9 cellular contexts compared by ENCODE assay signal in the genomic region with DNA sequence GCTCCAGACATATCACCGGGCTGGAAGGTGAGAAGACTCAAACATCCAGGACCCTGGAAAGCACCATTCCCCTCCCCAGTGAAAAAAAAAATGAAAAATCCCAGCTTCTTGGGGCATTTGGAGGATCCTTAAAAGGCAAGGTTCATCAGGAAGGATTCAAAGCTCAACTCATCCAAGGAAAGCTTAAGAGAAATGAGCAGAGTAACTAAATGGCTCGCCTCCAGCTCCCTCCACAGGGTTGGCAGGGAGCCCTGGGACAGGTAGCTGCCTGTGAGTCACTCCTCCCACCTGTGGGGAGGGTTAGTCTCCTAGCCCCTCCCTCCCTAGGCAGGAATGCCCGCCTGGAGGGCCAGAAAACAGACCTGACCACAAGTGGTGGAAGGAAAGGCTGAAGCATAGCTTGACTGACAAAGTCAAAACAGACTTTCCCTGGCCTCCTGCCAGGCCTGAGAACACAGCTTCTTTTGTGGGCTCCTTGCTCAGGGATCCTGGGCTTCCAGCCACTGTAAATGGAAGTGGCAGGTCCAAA. TPM values are rescaled to one million over a fixed set of nuclear protein-coding genes. Genes with fewer than 3 reads are reported as not detected.
DNase-seq lines count a peak whose midpoint lies in the region; FAIRE-seq and TF ChIP-seq lines count a peak whose summit lies in the region.
"Had no signal": no experiment of that assay in that cellular context is flagged by ENCODE, and none has a peak within 500 bp of the region (broad histone marks: within the 10 kb centered on the region; RNA-seq: fewer than 3 reads in every experiment).

No MANE protein-coding gene starts in this region.

- H3K36me3 Mint-ChIP-seq in activated CD4-positive, alpha-beta memory T cell treated with anti-CD3 and anti-CD28 coated beads, Interleukin-2, amount 10 ng/mL, durations not matched to agents 7 days and 5 days (ENCODE audit: low read depth), result no peaks in the 10 kb centered on the region
- no peaks in the 10 kb centered on the region for H3K36me3 Mint-ChIP-seq in endothelial cell (ENCODE audit: low read depth, unreplicated experiment)

- no peaks in the 10 kb centered on the region for H3K27me3 Mint-ChIP-seq in activated CD4-positive, alpha-beta memory T cell treated with anti-CD3 and anti-CD28 coated beads, Interleukin-2, amount 10 ng/mL, durations not matched to agents 7 days and 5 days
- H3K27me3 Mint-ChIP-seq in endothelial cell (ENCODE audit: unreplicated experiment), result peaks cover 15% of the 10 kb centered on the region
- H3K27me3 Mint-ChIP-seq: naive thymus-derived CD4-positive, alpha-beta T cell had no signal

- peaks cover 68% of the 10 kb centered on the region for H3K4me1 Mint-ChIP-seq in activated CD4-positive, alpha-beta memory T cell treated with anti-CD3 and anti-CD28 coated beads, Interleukin-2, amount 10 ng/mL, durations not matched to agents 7 days and 5 days
- H3K4me1 Mint-ChIP-seq in endothelial cell (ENCODE audit: unreplicated experiment), result peaks cover 4% of the 10 kb centered on the region

- H3K4me3 ChIP-seq in fibroblast of villous mesenchyme (ENCODE audit: low read depth, low read length), result no peak overlapping the region

- POLR2A ChIA-PET in activated CD4-positive, alpha-beta memory T cell treated with anti-CD3 and anti-CD28 coated beads, Interleukin-2, amount 10 ng/mL, durations not matched to agents 7 days and 5 days (lab: Charles Lee), result interaction anchor here (0.7 to 2.1 kb wide), 6 partner anchors 13 to 122 kb away, joined by 3 to 7 read pairs (median 3); no protein-coding TSS in a partner anchor

- no peak overlapping the region for H3K4me3 Mint-ChIP-seq in activated CD4-positive, alpha-beta memory T cell treated with anti-CD3 and anti-CD28 coated beads, Interleukin-2, amount 10 ng/mL, durations not matched to agents 7 days and 5 days
- H3K4me3 Mint-ChIP-seq in endothelial cell (ENCODE audit: unreplicated experiment), result no peak overlapping the region
- H3K4me3 Mint-ChIP-seq: naive thymus-derived CD4-positive, alpha-beta T cell had no signal

- peak; percentile 74 for FAIRE-seq in GM18507 (lab: Jason Lieb, UNC)

- intact Hi-C loops in posterior cingulate gyrus (cut with DNase I), result no loop called here

- no peak for DNase-seq in GM18507 (ENCODE audit: extremely low spot score, insufficient read length, low read depth)
- peak; percentile 86 for DNase-seq in NCI-H2029 (lab: John Stamatoyannopoulos, UW)
- DNase-seq in activated CD4-positive, alpha-beta memory T cell treated with anti-CD3 and anti-CD28 coated beads, Interleukin-2, amount 10 ng/mL, durations not matched to agents 7 days and 5 days, result peak; percentile 31
- peak; percentile 39 for DNase-seq in fibroblast of villous mesenchyme (ENCODE audit: low read depth)
- peak; percentile 68 to 96 (median 88) for DNase-seq in posterior cingulate gyrus
- DNase-seq in NAMALWA (ENCODE audit: low spot score), result no peak
- no peak for DNase-seq in endothelial cell (ENCODE audit: low spot score)
- DNase-seq in 8988T, result no peak

- CTCF ChIA-PET in activated CD4-positive, alpha-beta memory T cell treated with anti-CD3 and anti-CD28 coated beads, Interleukin-2, amount 10 ng/mL, durations not matched to agents 7 days and 5 days (lab: Charles Lee), result interaction anchor here (0.9 to 1.6 kb wide), 4 partner anchors 21 to 170 kb away, joined by 3 to 5 read pairs (median 4); no protein-coding TSS in a partner anchor

- TF ChIP-seq CTCF in fibroblast of villous mesenchyme (IDR thresholded peaks at IDR 0.05; ENCODE audit: insufficient read depth, low read depth, low read length) (no peak), endothelial cell (IDR thresholded peaks at IDR 0.05; ENCODE audit: unreplicated experiment) (no peak)

- no peak overlapping the region for H3K27ac Mint-ChIP-seq in activated CD4-positive, alpha-beta memory T cell treated with anti-CD3 and anti-CD28 coated beads, Interleukin-2, amount 10 ng/mL, durations not matched to agents 7 days and 5 days
- H3K27ac Mint-ChIP-seq in endothelial cell (ENCODE audit: unreplicated experiment), result no peak overlapping the region

- no peaks in the 10 kb centered on the region for H3K9me3 Mint-ChIP-seq in activated CD4-positive, alpha-beta memory T cell treated with anti-CD3 and anti-CD28 coated beads, Interleukin-2, amount 10 ng/mL, durations not matched to agents 7 days and 5 days
- no peaks in the 10 kb centered on the region for H3K9me3 Mint-ChIP-seq in endothelial cell (ENCODE audit: unreplicated experiment)
- H3K9me3 Mint-ChIP-seq: naive thymus-derived CD4-positive, alpha-beta T cell had no signal

RNA-seq across cellular contexts. Expression of gene LAMB3, which starts 0.7 kb away (rescaled TPM):
- total RNA-seq in activated CD4-positive, alpha-beta memory T cell treated with anti-CD3 and anti-CD28 coated beads, Interleukin-2, amount 10 ng/mL, durations not matched to agents 7 days and 5 days, result 1 to 10 TPM; 4.2 to 4.4 TPM
- total RNA-seq in fibroblast of villous mesenchyme (3.9 and 14.2 TPM in 2 replicates), endothelial cell (ENCODE audit: unreplicated experiment) (0.21 TPM)

RNA-seq across cellular contexts. Expression of gene G0S2, which starts 22.3 kb away (rescaled TPM):
- total RNA-seq in activated CD4-positive, alpha-beta memory T cell treated with anti-CD3 and anti-CD28 coated beads, Interleukin-2, amount 10 ng/mL, durations not matched to agents 7 days and 5 days, result 1 to 10 TPM; 7.3 to 7.6 TPM
- 4.8 and 52.2 TPM in 2 replicates for total RNA-seq in fibroblast of villous mesenchyme
- not detected for total RNA-seq in endothelial cell (ENCODE audit: unreplicated experiment)

RNA-seq across cellular contexts. Expression of gene HSD11B1, which starts 51.7 kb away (rescaled TPM):
- 10 to 100 TPM in 1 of 2 experiments, 1 to 10 TPM in 1; 8.7 to 11.4 TPM for total RNA-seq in activated CD4-positive, alpha-beta memory T cell treated with anti-CD3 and anti-CD28 coated beads, Interleukin-2, amount 10 ng/mL, durations not matched to agents 7 days and 5 days
- total RNA-seq in fibroblast of villous mesenchyme (1.9 and 21.6 TPM in 2 replicates), endothelial cell (ENCODE audit: unreplicated experiment) (not detected)

Comparison
In these comparisons a context has a peak if more than half of its experiments do, and no peak if none do; other contexts are left out.
1. DNase-seq: peak in NCI-H2029 (single experiment), activated CD4-positive, alpha-beta memory T cell treated with anti-CD3 and anti-CD28 coated beads, Interleukin-2, amount 10 ng/mL, durations not matched to agents 7 days and 5 days (single experiment), fibroblast of villous mesenchyme (single experiment) and posterior cingulate gyrus (10 of 10); none in GM18507 (single experiment), NAMALWA (single experiment), endothelial cell (single experiment) and 8988T (single experiment).